8 cellular contexts compared by ENCODE assay signal in genomic region chr5:112492291-112492690, GRCh38.
A peak's percentile ranks its signal among the peaks of the same experiment; 100 is the strongest.
DNase-seq lines count a peak whose midpoint lies in the region; ATAC-seq, FAIRE-seq and TF ChIP-seq lines count a peak whose summit lies in the region.

No MANE protein-coding gene starts in this region.

- ATAC-seq in GM18519 (IDR thresholded peaks at IDR 0.05; ENCODE audit: low FRiP score, unreplicated experiment), result peak; percentile 95
- peak; percentile 96 for ATAC-seq in HG02852 (IDR thresholded peaks at IDR 0.05; ENCODE audit: unreplicated experiment)

- H3K27me3 ChIP-seq in BE2C (no peaks in the 10 kb centered on the region; the same call in 1 of the 2 replicates), cardiac muscle cell (no peaks in the 10 kb centered on the region), small intestine (ENCODE audit: control insufficient read depth in 2 of 2, insufficient read depth in 2 of 2, low read length in 2 of 2) (no peaks in the 10 kb centered on the region)

- no peak overlapping the region for H3K4me3 Mint-ChIP-seq in activated CD4-positive, alpha-beta memory T cell treated with anti-CD3 and anti-CD28 coated beads for 36 hours

- intact Hi-C loops in activated CD4-positive, alpha-beta memory T cell treated with anti-CD3 and anti-CD28 coated beads for 36 hours (cut with micrococcal nuclease), result no loop called here
- intact Hi-C loops in posterior vena cava (cut with DNase I), result no loop called here

- no peaks in the 10 kb centered on the region for H3K36me3 Mint-ChIP-seq in activated CD4-positive, alpha-beta memory T cell treated with anti-CD3 and anti-CD28 coated beads for 36 hours

- CTCF ChIA-PET in activated CD4-positive, alpha-beta memory T cell treated with anti-CD3 and anti-CD28 coated beads for 36 hours (lab: Charles Lee), result interaction anchor here (0.7 to 1.7 kb wide), 4 partner anchors 15 to 473 kb away, joined by 3 to 5 read pairs (median 4); no protein-coding TSS in a partner anchor

- no peaks in the 10 kb centered on the region for H3K4me1 Mint-ChIP-seq in activated CD4-positive, alpha-beta memory T cell treated with anti-CD3 and anti-CD28 coated beads for 36 hours (ENCODE audit: low read depth)

- H3K4me1 ChIP-seq in BE2C (no peaks in the 10 kb centered on the region), cardiac muscle cell (ENCODE audit: low read depth) (no peaks in the 10 kb centered on the region), small intestine (ENCODE audit: control insufficient read depth in 2 of 2, insufficient read depth in 1 of 2, low read depth in 1 of 2, low read length in 1 of 2) (no peaks in the 10 kb centered on the region)

- H3K9me3 Mint-ChIP-seq in activated CD4-positive, alpha-beta memory T cell treated with anti-CD3 and anti-CD28 coated beads for 36 hours, result no peaks in the 10 kb centered on the region

- H3K27ac Mint-ChIP-seq in activated CD4-positive, alpha-beta memory T cell treated with anti-CD3 and anti-CD28 coated beads for 36 hours, result no peak overlapping the region

- no peaks in the 10 kb centered on the region for H3K9me3 ChIP-seq in BE2C
- no peaks in the 10 kb centered on the region for H3K9me3 ChIP-seq in cardiac muscle cell (ENCODE audit: low read depth)
- no peaks in the 10 kb centered on the region for H3K9me3 ChIP-seq in small intestine (ENCODE audit: control insufficient read depth, low read depth)

- H3K36me3 ChIP-seq in BE2C (no peaks in the 10 kb centered on the region), cardiac muscle cell (no peaks in the 10 kb centered on the region), small intestine (ENCODE audit: control insufficient read depth in 2 of 2, insufficient read depth in 2 of 2, low read length in 2 of 2) (no peaks in the 10 kb centered on the region)

- POLR2A ChIA-PET in activated CD4-positive, alpha-beta memory T cell treated with anti-CD3 and anti-CD28 coated beads for 36 hours (lab: Charles Lee), result no interaction called here

- H3K4me3 ChIP-seq in BE2C (ENCODE audit: low read depth, low read length) (no peak overlapping the region), cardiac muscle cell (no peak overlapping the region), small intestine (ENCODE audit: low read depth in 1 of 2, low read length in 2 of 2) (no peak overlapping the region)

- 8 to 24% (median 15%) methylated on average over 7 of the region's 7 CpGs for WGBS in small intestine, 3 donors

- H3K27me3 Mint-ChIP-seq in activated CD4-positive, alpha-beta memory T cell treated with anti-CD3 and anti-CD28 coated beads for 36 hours, result peaks cover 5% of the 10 kb centered on the region

- no peak for FAIRE-seq in small intestine (lab: Jason Lieb, UNC)

- H3K27ac ChIP-seq in cardiac muscle cell (no peak overlapping the region), small intestine (ENCODE audit: low read depth in 1 of 2, low read length in 1 of 2) (no peak overlapping the region)

- DNase-seq in BE2C, result peak; percentile 72
- DNase-seq in NCI-H1092 (lab: John Stamatoyannopoulos, UW), result peak; percentile 1
- peak; percentile 46 for DNase-seq in activated CD4-positive, alpha-beta memory T cell treated with anti-CD3 and anti-CD28 coated beads for 36 hours
- peak; percentile 60 to 70 for DNase-seq in cardiac muscle cell (ENCODE audit: low read depth in 1 of 2, low spot score in 1 of 2)
- peak; percentile 5 for DNase-seq in small intestine
- DNase-seq in posterior vena cava (ENCODE audit: low spot score), result no peak

- TF ChIP-seq CTCF in BE2C (IDR thresholded peaks at IDR 0.05; ENCODE audit: low read depth, low read length) (peak; percentile 86), cardiac muscle cell (IDR thresholded peaks at IDR 0.05; ENCODE audit: low read depth, low read length) (peak; percentile 76)
